Comparison of ENCODE assay signal across 27 cellular contexts in genomic region chr3:161101609-161102008, GRCh38.
"Had no signal": no experiment of that assay in that cellular context is flagged by ENCODE, and none has a peak within 500 bp of the region (broad histone marks: within the 10 kb centered on the region; RNA-seq: fewer than 3 reads in every experiment).

No MANE protein-coding gene starts in this region.

- H3K4me3 Mint-ChIP-seq: activated CD8-positive, alpha-beta T cell treated with anti-CD3 and anti-CD28 coated beads, Interleukin-2, amount 10 ng/mL, durations not matched to agents 7 days and 5 days; activated naive CD4-positive, alpha-beta T cell treated with anti-CD3 and anti-CD28 coated beads, Interleukin-2, amount 50 U/mL, for 24 hours; activated T-cell treated with anti-CD3 and anti-CD28 coated beads, Interleukin-2, amount 50 U/mL, for 24 hours; activated T-helper 1 cell treated with anti-CD3 and anti-CD28 coated beads, Interleukin-12 subunit alpha, Interleukin-12 subunit beta, Interleukin-2, Interleukin-4 antibody, amounts not matched to agents 30 ng/mL and 10 ng/mL and 1 ng/mL, durations not matched to agents 14 hours and 24 hours and 36 hours; brain; IgD-negative memory B cell; T-helper 17 cell had no signal

- H3K36me3 ChIP-seq: Peyer's patch had no signal

- ATAC-seq: activated CD4-positive, CD25-positive, alpha-beta regulatory T cell treated with anti-CD3 and anti-CD28 coated beads, Interleukin-2, amount 50 U/mL, for 24 hours; activated CD8-positive, alpha-beta T cell treated with anti-CD3 and anti-CD28 coated beads, Interleukin-2, amount 10 ng/mL, durations not matched to agents 7 days and 5 days; T-helper 17 cell had no signal

- H3K4me3 ChIP-seq: Peyer's patch had no signal

- H3K27me3 ChIP-seq: Peyer's patch had no signal

- H3K9me3 ChIP-seq: Peyer's patch had no signal

- DNase-seq: activated CD4-positive, alpha-beta T cell treated with anti-CD3 and anti-CD28 coated beads for 4 hours; activated CD8-positive, alpha-beta T cell treated with anti-CD3 and anti-CD28 coated beads, Interleukin-2, amount 10 ng/mL, durations not matched to agents 7 days and 5 days; activated effector memory CD4-positive, alpha-beta T cell treated with Interleukin-2 at 50 U/mL for 16 hours; activated naive CD4-positive, alpha-beta T cell; activated T-cell treated with anti-CD3 and anti-CD28 coated beads, Interleukin-2, amount 50 U/mL, for 24 hours; amygdala; cerebellar nuclear complex; KG1; NCI-H1092 treated with DMSO at 0.1 percent for 48 hours; NCI-H1417 treated with DMSO at 0.1 percent for 48 hours; NCI-H1694 treated with DMSO at 0.1 percent for 48 hours; NCI-H2029 treated with DMSO at 0.1 percent for 48 hours; NCI-H345; NCI-H510A treated with DMSO at 0.1 percent for 48 hours; NCI-H69; NK-92 treated with Interleukin-12 subunit alpha and Interleukin-12 subunit beta, amount 100 ng/mL, for 24 hours; OCI-M1; SHP77 treated with DMSO at 0.1 percent for 48 hours; T-helper 17 cell; T-helper 9 cell had no signal

- H3K27ac ChIP-seq: Peyer's patch, RWPE1 had no signal

- H3K9me3 Mint-ChIP-seq: activated naive CD4-positive, alpha-beta T cell treated with anti-CD3 and anti-CD28 coated beads, Interleukin-2, amount 50 U/mL, for 24 hours; activated T-cell treated with anti-CD3 and anti-CD28 coated beads, Interleukin-2, amount 50 U/mL, for 24 hours; activated T-helper 1 cell treated with anti-CD3 and anti-CD28 coated beads, Interleukin-12 subunit alpha, Interleukin-12 subunit beta, Interleukin-2, Interleukin-4 antibody, amounts not matched to agents 30 ng/mL and 10 ng/mL and 1 ng/mL, durations not matched to agents 14 hours and 24 hours and 36 hours; IgD-negative memory B cell had no signal

- H3K27ac Mint-ChIP-seq: activated CD8-positive, alpha-beta T cell treated with anti-CD3 and anti-CD28 coated beads, Interleukin-2, amount 10 ng/mL, durations not matched to agents 7 days and 5 days; activated naive CD4-positive, alpha-beta T cell treated with anti-CD3 and anti-CD28 coated beads, Interleukin-2, amount 50 U/mL, for 24 hours; activated T-cell treated with anti-CD3 and anti-CD28 coated beads, Interleukin-2, amount 50 U/mL, for 24 hours; activated T-helper 1 cell treated with anti-CD3 and anti-CD28 coated beads, Interleukin-12 subunit alpha, Interleukin-12 subunit beta, Interleukin-2, Interleukin-4 antibody, amounts not matched to agents 30 ng/mL and 10 ng/mL and 1 ng/mL, durations not matched to agents 14 hours and 24 hours and 36 hours; brain; IgD-negative memory B cell; T-helper 17 cell had no signal

- H3K36me3 Mint-ChIP-seq: activated naive CD4-positive, alpha-beta T cell treated with anti-CD3 and anti-CD28 coated beads, Interleukin-2, amount 50 U/mL, for 24 hours; brain; IgD-negative memory B cell had no signal
